Comparison of ENCODE assay signal across 13 cellular contexts in the genomic region with DNA sequence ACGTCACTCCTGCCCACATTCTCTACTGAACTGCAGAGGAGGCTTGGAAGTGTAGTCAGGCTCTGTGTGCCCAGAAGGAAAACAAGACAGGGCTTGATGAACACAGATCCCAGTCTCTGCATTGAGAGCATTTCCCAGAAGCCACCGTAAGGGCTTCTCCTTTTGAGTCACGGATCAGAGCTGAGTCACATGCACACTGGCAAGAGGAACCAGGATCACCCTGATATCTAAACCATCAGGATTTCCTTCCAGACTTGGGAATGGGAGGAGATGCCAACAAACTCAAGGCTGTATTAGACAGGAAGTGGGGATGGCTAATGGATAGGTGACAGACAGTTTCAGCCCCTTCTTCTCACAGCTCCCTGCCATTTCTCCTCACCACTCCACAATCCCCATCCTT. TPM values are rescaled to one million over a fixed set of nuclear protein-coding genes. Genes with fewer than 3 reads are reported as not detected.
DNase-seq lines count a peak whose midpoint lies in the region; TF ChIP-seq lines count a peak whose summit lies in the region.
"Had no signal": no experiment of that assay in that cellular context is flagged by ENCODE, and none has a peak within 500 bp of the region (broad histone marks: within the 10 kb centered on the region; RNA-seq: fewer than 3 reads in every experiment).

No MANE protein-coding gene starts in this region.

- no peak overlapping the region for H3K27ac ChIP-seq in brain microvascular endothelial cell
- H3K27ac ChIP-seq in transverse colon: no peak overlapping the region
- H3K27ac ChIP-seq: BLaER1 treated with 17β-estradiol and CSF1 and Interleukin-3, amounts not matched to agents 10 nM and 100 nM; KMS-11; neural progenitor cell; PC-9 had no signal

- H3K27me3 ChIP-seq in MG63: no peaks in the 10 kb centered on the region
- H3K27me3 ChIP-seq in brain microvascular endothelial cell (replicated peaks): no peaks in the 10 kb centered on the region
- H3K27me3 ChIP-seq in transverse colon: peaks cover 4% of the 10 kb centered on the region
- H3K27me3 ChIP-seq: BLaER1 treated with 17β-estradiol and CSF1 and Interleukin-3, amounts not matched to agents 10 nM and 100 nM; neural progenitor cell had no signal

- no peak overlapping the region for H3K4me3 ChIP-seq in MG63
- no peak overlapping the region for H3K4me3 ChIP-seq in brain microvascular endothelial cell (ENCODE audit: low read depth, low read length)
- no peak overlapping the region for H3K4me3 ChIP-seq in transverse colon
- H3K4me3 ChIP-seq: BLaER1 treated with 17β-estradiol and CSF1 and Interleukin-3, amounts not matched to agents 10 nM and 100 nM; neural progenitor cell; PC-9 had no signal

- no peak for TF ChIP-seq EP300 in transverse colon (IDR thresholded peaks at IDR 0.05; ENCODE audit: low read depth)

- DNase-seq in CD1c-positive myeloid dendritic cell (ENCODE audit: extremely low spot score) (peak; percentile 64), MG63 (peak; percentile 84), brain microvascular endothelial cell (peak; percentile 63), islet precursor cell (peak; percentile 63), transverse colon (no peak)
- no peak for DNase-seq in activated T-helper 2 cell treated with anti-CD3 and anti-CD28 coated beads, Interferon-gamma antibody, Interleukin-2, Interleukin-4, amounts not matched to agents 10 μg/mL and 5 μg/mL and 100 μg/mL, durations not matched to agents 14 hours and 24 hours and 36 hours (ENCODE audit: low spot score)
- DNase-seq in stimulated activated naive CD4-positive, alpha-beta T cell (lab: John Stamatoyannopoulos, UW): no peak
- DNase-seq in effector CD8-positive, alpha-beta T cell (lab: John Stamatoyannopoulos, UW): no peak
- DNase-seq: activated CD8-positive, alpha-beta memory T cell treated with anti-CD3 and anti-CD28 coated beads, Interleukin-2, amount 50 U/mL, for 48 hours; PC-9 had no signal

- no peak for TF ChIP-seq POLR2A in transverse colon (IDR thresholded peaks at IDR 0.05)

- no peaks in the 10 kb centered on the region for H3K4me1 ChIP-seq in transverse colon

- 67% methylated on average over 3 of the region's 3 CpGs; no CpG with 5 or more reads in 1 of the 2 donors for WGBS in transverse colon (ENCODE audit: low coverage in 1 of 2), 2 donors

- no peaks in the 10 kb centered on the region for H3K9me3 Mint-ChIP-seq in activated T-helper 2 cell treated with anti-CD3 and anti-CD28 coated beads, Interferon-gamma antibody, Interleukin-2, Interleukin-4, amounts not matched to agents 10 μg/mL and 5 μg/mL and 100 μg/mL, durations not matched to agents 14 hours and 24 hours and 36 hours
- H3K9me3 Mint-ChIP-seq: neural progenitor cell had no signal

- H3K9me3 ChIP-seq in MG63 (0 out of 2 replicates have a peak, but pooled peaks cover 6% of the 10 kb centered on the region), transverse colon (no peaks in the 10 kb centered on the region)

- no peaks in the 10 kb centered on the region for H3K36me3 Mint-ChIP-seq in activated T-helper 2 cell treated with anti-CD3 and anti-CD28 coated beads, Interferon-gamma antibody, Interleukin-2, Interleukin-4, amounts not matched to agents 10 μg/mL and 5 μg/mL and 100 μg/mL, durations not matched to agents 14 hours and 24 hours and 36 hours (ENCODE audit: low read depth)
- H3K36me3 Mint-ChIP-seq: neural progenitor cell had no signal

- TF ChIP-seq CTCF in brain microvascular endothelial cell (IDR thresholded peaks at IDR 0.05; ENCODE audit: low read depth, low read length, missing control alignments) (no peak), transverse colon (IDR thresholded peaks at IDR 0.05) (no peak)

- intact Hi-C loops in activated T-helper 2 cell treated with anti-CD3 and anti-CD28 coated beads, Interferon-gamma antibody, Interleukin-2, Interleukin-4, amounts not matched to agents 10 μg/mL and 5 μg/mL and 100 μg/mL, durations not matched to agents 14 hours and 24 hours and 36 hours (cut with micrococcal nuclease): no loop called here
- intact Hi-C loops in transverse colon (cut with DNase I; ENCODE audit: low total_unique reads): no loop called here

- peaks cover 8% of the 10 kb centered on the region for H3K27me3 Mint-ChIP-seq in activated T-helper 2 cell treated with anti-CD3 and anti-CD28 coated beads, Interferon-gamma antibody, Interleukin-2, Interleukin-4, amounts not matched to agents 10 μg/mL and 5 μg/mL and 100 μg/mL, durations not matched to agents 14 hours and 24 hours and 36 hours (ENCODE audit: low read depth)

- H3K4me1 Mint-ChIP-seq in activated T-helper 2 cell treated with anti-CD3 and anti-CD28 coated beads, Interferon-gamma antibody, Interleukin-2, Interleukin-4, amounts not matched to agents 10 μg/mL and 5 μg/mL and 100 μg/mL, durations not matched to agents 14 hours and 24 hours and 36 hours (ENCODE audit: low read depth): no peaks in the 10 kb centered on the region

- no peak overlapping the region for H3K27ac Mint-ChIP-seq in activated T-helper 2 cell treated with anti-CD3 and anti-CD28 coated beads, Interferon-gamma antibody, Interleukin-2, Interleukin-4, amounts not matched to agents 10 μg/mL and 5 μg/mL and 100 μg/mL, durations not matched to agents 14 hours and 24 hours and 36 hours

- H3K36me3 ChIP-seq in MG63 (no peaks in the 10 kb centered on the region), brain microvascular endothelial cell (replicated peaks) (no peaks in the 10 kb centered on the region), transverse colon (no peaks in the 10 kb centered on the region)
- H3K36me3 ChIP-seq: BLaER1 treated with 17β-estradiol and CSF1 and Interleukin-3, amounts not matched to agents 10 nM and 100 nM; neural progenitor cell had no signal

- H3K4me3 Mint-ChIP-seq in activated T-helper 2 cell treated with anti-CD3 and anti-CD28 coated beads, Interferon-gamma antibody, Interleukin-2, Interleukin-4, amounts not matched to agents 10 μg/mL and 5 μg/mL and 100 μg/mL, durations not matched to agents 14 hours and 24 hours and 36 hours (ENCODE audit: low read depth): no peak overlapping the region

- in situ Hi-C loops in brain microvascular endothelial cell (cut with HindIII; ENCODE audit: low pct_ligation_motif_present, low sequenced_read_pairs) (no loop called here), transverse colon (cut with MboI; ENCODE audit: low pct_ligation_motif_present in 1 of 4, low pct_unique_long_range_greater_than_20kb in 1 of 4, low sequenced_read_pairs in 3 of 4) (no loop called here)

RNA-seq across cellular contexts. Expression of a gene that starts 17.7 kb away (rescaled TPM):
- 53.1 and 67.1 TPM in 2 replicates for total RNA-seq in MG63 (2014; rRNA removed; shearing (Covaris generic); ENCODE audit: low replicate concordance)
- not detected in 2 replicates for total RNA-seq in activated T-helper 2 cell treated with anti-CD3 and anti-CD28 coated beads, Interferon-gamma antibody, Interleukin-2, Interleukin-4, amounts not matched to agents 10 μg/mL and 5 μg/mL and 100 μg/mL, durations not matched to agents 14 hours and 24 hours and 36 hours
- total RNA-seq in transverse colon: 1 to 10 TPM; 2.2 to 7.8 (median 2.4) TPM

RNA-seq across cellular contexts. Expression of a gene that starts 39.1 kb away (rescaled TPM):
- total RNA-seq in MG63 (2014; rRNA removed; shearing (Covaris generic); ENCODE audit: low replicate concordance): 0.82 TPM in 1 of 2 replicates, not detected in the other
- total RNA-seq in activated T-helper 2 cell treated with anti-CD3 and anti-CD28 coated beads, Interferon-gamma antibody, Interleukin-2, Interleukin-4, amounts not matched to agents 10 μg/mL and 5 μg/mL and 100 μg/mL, durations not matched to agents 14 hours and 24 hours and 36 hours: 0.57 and 0.84 TPM in 2 replicates
- 1 to 10 TPM in 2 of 4 donors, under 1 TPM in 1, not detected in 1; 0.14 to 1.5 (median 1.1) TPM for total RNA-seq in transverse colon

Comparison
In these comparisons a context has a peak if more than half of its experiments do, and no peak if none do; other contexts are left out.
1. DNase-seq: peak in CD1c-positive myeloid dendritic cell (single experiment), MG63 (single experiment), brain microvascular endothelial cell (single experiment) and islet precursor cell (single experiment); none in activated T-helper 2 cell treated with anti-CD3 and anti-CD28 coated beads, Interferon-gamma antibody, Interleukin-2, Interleukin-4, amounts not matched to agents 10 μg/mL and 5 μg/mL and 100 μg/mL, durations not matched to agents 14 hours and 24 hours and 36 hours (single experiment), stimulated activated naive CD4-positive, alpha-beta T cell (0 of 6), transverse colon (single experiment) and effector CD8-positive, alpha-beta T cell (single experiment).